Comparison of ENCODE assay signal across 8 cellular contexts in genomic region chr3:150544726-150545125, GRCh38. TPM values are rescaled to one million over a fixed set of nuclear protein-coding genes. Genes with fewer than 3 reads are reported as not detected.
DNase-seq lines count a peak whose midpoint lies in the region; ATAC-seq and TF ChIP-seq lines count a peak whose summit lies in the region.

No MANE protein-coding gene starts in this region.

- peak overlapping the region; percentile 47 for H3K27ac Mint-ChIP-seq in T-helper 2 cell treated with Interferon-gamma antibody and Interleukin-4, amounts not matched to agents 5 μg/mL and 100 μg/mL, for 36 hours
- peak overlapping the region; percentile 81 for H3K27ac Mint-ChIP-seq in activated CD8-positive, alpha-beta T cell treated with anti-CD3 and anti-CD28 coated beads for 36 hours
- peak overlapping the region; percentile 64 to 99 (median 76) for H3K27ac Mint-ChIP-seq in immature natural killer cell

- H3K36me3 ChIP-seq in testis (ENCODE audit: low read depth, missing control alignments): no peaks in the 10 kb centered on the region

- H3K36me3 Mint-ChIP-seq in T-helper 2 cell treated with Interferon-gamma antibody and Interleukin-4, amounts not matched to agents 5 μg/mL and 100 μg/mL, for 36 hours (ENCODE audit: low read depth): peaks cover 50% of the 10 kb centered on the region
- peaks cover 55% of the 10 kb centered on the region for H3K36me3 Mint-ChIP-seq in activated CD8-positive, alpha-beta T cell treated with anti-CD3 and anti-CD28 coated beads for 36 hours (ENCODE audit: low read depth)
- H3K36me3 Mint-ChIP-seq in immature natural killer cell: peaks cover 0 to 3% (median 0%) of the 10 kb centered on the region in 3 donors

- peak overlapping the region; percentile 100 for H3K4me3 Mint-ChIP-seq in T-helper 2 cell treated with Interferon-gamma antibody and Interleukin-4, amounts not matched to agents 5 μg/mL and 100 μg/mL, for 36 hours
- H3K4me3 Mint-ChIP-seq in activated CD8-positive, alpha-beta T cell treated with anti-CD3 and anti-CD28 coated beads for 36 hours: peak overlapping the region; percentile 95
- peak overlapping the region; percentile 34 to 98 (median 95) for H3K4me3 Mint-ChIP-seq in immature natural killer cell

- H3K9me3 Mint-ChIP-seq in T-helper 2 cell treated with Interferon-gamma antibody and Interleukin-4, amounts not matched to agents 5 μg/mL and 100 μg/mL, for 36 hours: no peaks in the 10 kb centered on the region
- H3K9me3 Mint-ChIP-seq in activated CD8-positive, alpha-beta T cell treated with anti-CD3 and anti-CD28 coated beads for 36 hours: no peaks in the 10 kb centered on the region
- no peaks in the 10 kb centered on the region for H3K9me3 Mint-ChIP-seq in immature natural killer cell

- H3K4me3 ChIP-seq in testis (peak overlapping the region; percentile 91 to 94), lower leg skin (ENCODE audit: low read depth, poor library complexity, severe bottlenecking) (no peak overlapping the region)

- no peak for ATAC-seq in activated CD8-positive, alpha-beta T cell treated with anti-CD3 and anti-CD28 coated beads for 36 hours

- H3K27me3 Mint-ChIP-seq in T-helper 2 cell treated with Interferon-gamma antibody and Interleukin-4, amounts not matched to agents 5 μg/mL and 100 μg/mL, for 36 hours (ENCODE audit: low read depth): no peaks in the 10 kb centered on the region
- H3K27me3 Mint-ChIP-seq in activated CD8-positive, alpha-beta T cell treated with anti-CD3 and anti-CD28 coated beads for 36 hours: no peaks in the 10 kb centered on the region
- H3K27me3 Mint-ChIP-seq in immature natural killer cell (ENCODE audit: low read depth in 3 of 3): peaks cover 4 to 16% (median 11%) of the 10 kb centered on the region in 3 donors

- CTCF ChIA-PET in activated CD8-positive, alpha-beta T cell treated with anti-CD3 and anti-CD28 coated beads for 36 hours (lab: Charles Lee): interaction anchor here (1.1 to 2.8 kb wide), 3 partner anchors 12 to 216 kb away, joined by 4 to 13 read pairs (median 4); no protein-coding TSS in a partner anchor

- POLR2A ChIA-PET in activated CD8-positive, alpha-beta T cell treated with anti-CD3 and anti-CD28 coated beads for 36 hours (lab: Charles Lee): interaction anchor here (0.7 to 3.8 kb wide), 6 partner anchors 11 to 1700 kb away, joined by 3 to 46 read pairs (median 14); partner anchors contain the start of genes SELENOT, SIAH2 and TSC22D2

- intact Hi-C loops in activated CD8-positive, alpha-beta T cell treated with anti-CD3 and anti-CD28 coated beads for 36 hours (cut with micrococcal nuclease): loop anchor here (5.0 to 10.0 kb wide), 2 partner anchors 160 to 218 kb away; partner anchors contain the start of genes ERICH6 and SIAH2
- intact Hi-C loops in testis (cut with DNase I; ENCODE audit: low total_unique reads): no loop called here
- intact Hi-C loops in lower leg skin (cut with DNase I; ENCODE audit: low total_unique reads): no loop called here

- peak overlapping the region; percentile 98 to 99 for H3K27ac ChIP-seq in testis

- TF ChIP-seq CTCF in activated CD8-positive, alpha-beta T cell treated with anti-CD3 and anti-CD28 coated beads for 36 hours (IDR thresholded peaks at IDR 0.05): no peak
- TF ChIP-seq CTCF in testis (IDR thresholded peaks at IDR 0.05) (no peak), lower leg skin (IDR thresholded peaks at IDR 0.05) (no peak)

- no peaks in the 10 kb centered on the region for H3K27me3 ChIP-seq in testis

- H3K9me3 ChIP-seq in testis: no peaks in the 10 kb centered on the region

- no peak for TF ChIP-seq POLR2A in testis (IDR thresholded peaks at IDR 0.05)
- no peak for TF ChIP-seq POLR2A in lower leg skin (IDR thresholded peaks at IDR 0.05)

- WGBS in testis, 2 donors: 0% methylated on average over 1 of the region's 1 CpG
- 0 to 3% methylated on average over 1 of the region's 1 CpG for WGBS in lower leg skin, 2 donors

- H3K4me1 Mint-ChIP-seq in T-helper 2 cell treated with Interferon-gamma antibody and Interleukin-4, amounts not matched to agents 5 μg/mL and 100 μg/mL, for 36 hours (ENCODE audit: low read depth): peaks cover 50% of the 10 kb centered on the region
- peaks cover 50% of the 10 kb centered on the region for H3K4me1 Mint-ChIP-seq in activated CD8-positive, alpha-beta T cell treated with anti-CD3 and anti-CD28 coated beads for 36 hours (ENCODE audit: low read depth)
- H3K4me1 Mint-ChIP-seq in immature natural killer cell: peaks cover 48 to 79% of the 10 kb centered on the region in 2 donors

- peaks cover 10% of the 10 kb centered on the region for H3K4me1 ChIP-seq in testis

- no peak for DNase-seq in T-helper 2 cell treated with Interferon-gamma antibody and Interleukin-4, amounts not matched to agents 5 μg/mL and 100 μg/mL, for 36 hours (ENCODE audit: low spot score)
- DNase-seq in T-helper 2 cell: no peak
- DNase-seq in activated CD8-positive, alpha-beta T cell treated with anti-CD3 and anti-CD28 coated beads for 36 hours: no peak
- no peak for DNase-seq in immature natural killer cell
- DNase-seq in testis: no peak
- DNase-seq in UCSD-AML1 (lab: John Stamatoyannopoulos, UW; ENCODE audit: unreplicated experiment): no peak
- DNase-seq in lower leg skin (ENCODE audit: low spot score in 2 of 2): no peak
- no peak for DNase-seq in NAMALWA (ENCODE audit: low spot score)

RNA-seq across cellular contexts. Expression of gene SERP1, which starts 1.6 kb away (rescaled TPM):
- total RNA-seq in activated CD8-positive, alpha-beta T cell treated with anti-CD3 and anti-CD28 coated beads for 36 hours: 100 to 1,000 TPM; 115 TPM
- 100 to 1,000 TPM; 142 to 187 (median 165) TPM for polyA plus RNA-seq in immature natural killer cell
- total RNA-seq in testis: 100 to 1,000 TPM; 206 to 219 TPM
- 71.6 TPM for polyA plus RNA-seq in testis (ENCODE audit: insufficient read depth, low read depth, low replicate concordance)
- 100 to 1,000 TPM; 155 to 282 (median 197) TPM for total RNA-seq in lower leg skin

RNA-seq across cellular contexts. Expression of gene EIF2A, which starts 1.9 kb away (rescaled TPM):
- total RNA-seq in activated CD8-positive, alpha-beta T cell treated with anti-CD3 and anti-CD28 coated beads for 36 hours: 100 to 1,000 TPM; 130 to 136 TPM
- polyA plus RNA-seq in immature natural killer cell: 10 to 100 TPM; 31.3 to 39.4 (median 35.8) TPM
- 10 to 100 TPM; 70.8 to 83.2 TPM for total RNA-seq in testis
- 32.1 TPM for polyA plus RNA-seq in testis (ENCODE audit: insufficient read depth, low read depth, low replicate concordance)
- total RNA-seq in lower leg skin: 100 to 1,000 TPM; 132 to 223 (median 187) TPM

RNA-seq across cellular contexts. Expression of gene SELENOT, which starts 58.4 kb away (rescaled TPM):
- 10 to 100 TPM; 77.6 to 89.8 TPM for total RNA-seq in activated CD8-positive, alpha-beta T cell treated with anti-CD3 and anti-CD28 coated beads for 36 hours
- polyA plus RNA-seq in immature natural killer cell (100 to 1,000 TPM; 421 to 768 (median 558) TPM), testis (ENCODE audit: insufficient read depth, low read depth, low replicate concordance) (118 TPM)
- total RNA-seq in testis (100 to 1,000 TPM; 135 to 190 TPM), lower leg skin (10 to 100 TPM; 39.2 to 76.8 (median 64.8) TPM)
